11 cellular contexts compared by ENCODE assay signal in genomic region chr5:150510460-150511263, GRCh38. TPM values are rescaled to one million over a fixed set of nuclear protein-coding genes. Genes with fewer than 3 reads are reported as not detected.
A peak's percentile ranks its signal among the peaks of the same experiment; 100 is the strongest.
DNase-seq lines count a peak whose midpoint lies in the region; ATAC-seq, FAIRE-seq and TF ChIP-seq lines count a peak whose summit lies in the region.
"Had no signal": no experiment of that assay in that cellular context is flagged by ENCODE, and none has a peak within 500 bp of the region (broad histone marks: within the 10 kb centered on the region; RNA-seq: fewer than 3 reads in every experiment).

No MANE protein-coding gene starts in this region.

- peak; percentile 50 to 68 (median 62) for ATAC-seq in pancreas
- ATAC-seq in GM21619 (IDR thresholded peaks at IDR 0.05; ENCODE audit: unreplicated experiment) = no peak
- ATAC-seq in HG03378 (IDR thresholded peaks at IDR 0.05; ENCODE audit: unreplicated experiment) = no peak
- ATAC-seq: activated naive CD8-positive, alpha-beta T cell treated with anti-CD3 and anti-CD28 coated beads, Interleukin-2, amount 50 U/mL, for 24 hours had no signal

- FAIRE-seq in pancreas (lab: Jason Lieb, UNC) = no peak

- intact Hi-C loops in pancreas (cut with DNase I) = no loop called here
- intact Hi-C loops in activated T-helper 1 cell treated with anti-CD3 and anti-CD28 coated beads, Interleukin-12 subunit alpha, Interleukin-12 subunit beta, Interleukin-2, Interleukin-4 antibody, amounts not matched to agents 30 ng/mL and 10 ng/mL and 1 ng/mL, durations not matched to agents 14 hours and 24 hours and 36 hours (cut with micrococcal nuclease) = no loop called here

- H3K36me3 Mint-ChIP-seq in activated T-helper 1 cell treated with anti-CD3 and anti-CD28 coated beads, Interleukin-12 subunit alpha, Interleukin-12 subunit beta, Interleukin-2, Interleukin-4 antibody, amounts not matched to agents 30 ng/mL and 10 ng/mL and 1 ng/mL, durations not matched to agents 14 hours and 24 hours and 36 hours (ENCODE audit: low read depth) = no peaks in the 10 kb centered on the region

- H3K4me3 ChIP-seq in BLaER1 = no peak overlapping the region
- H3K4me3 ChIP-seq in pancreas = peak overlapping the region in 1 of 4 donors; percentile 0

- no peaks in the 10 kb centered on the region for H3K36me3 ChIP-seq in BLaER1
- no peaks in the 10 kb centered on the region for H3K36me3 ChIP-seq in pancreas
- H3K36me3 ChIP-seq: WERI-Rb-1 had no signal

- peak overlapping the region; percentile 25 for H3K4me2 ChIP-seq in BLaER1

- WGBS in pancreas, 2 donors = 28 to 31% methylated on average over 12 of the region's 12 CpGs

- H3K4me3 Mint-ChIP-seq in activated T-helper 1 cell treated with anti-CD3 and anti-CD28 coated beads, Interleukin-12 subunit alpha, Interleukin-12 subunit beta, Interleukin-2, Interleukin-4 antibody, amounts not matched to agents 30 ng/mL and 10 ng/mL and 1 ng/mL, durations not matched to agents 14 hours and 24 hours and 36 hours = no peak overlapping the region
- H3K4me3 Mint-ChIP-seq: activated naive CD8-positive, alpha-beta T cell treated with anti-CD3 and anti-CD28 coated beads, Interleukin-2, amount 50 U/mL, for 24 hours had no signal

- H3K4me1 ChIP-seq in BLaER1 (peaks cover 69% of the 10 kb centered on the region), pancreas (peaks cover 82 to 90% (median 82%) of the 10 kb centered on the region in 3 donors)

- H4K20me1 ChIP-seq in BLaER1 = peaks cover 100% of the 10 kb centered on the region

- no peaks in the 10 kb centered on the region for H3K27me3 ChIP-seq in BLaER1
- no peaks in the 10 kb centered on the region for H3K27me3 ChIP-seq in pancreas

- no peak overlapping the region for H3K27ac ChIP-seq in BLaER1
- H3K27ac ChIP-seq in VCaP = peak overlapping the region; percentile 62
- H3K27ac ChIP-seq in pancreas = peak overlapping the region; percentile 18 to 81 (median 67)

- H3K9ac ChIP-seq in BLaER1 = no peak overlapping the region

- no peaks in the 10 kb centered on the region for H3K4me1 Mint-ChIP-seq in activated T-helper 1 cell treated with anti-CD3 and anti-CD28 coated beads, Interleukin-12 subunit alpha, Interleukin-12 subunit beta, Interleukin-2, Interleukin-4 antibody, amounts not matched to agents 30 ng/mL and 10 ng/mL and 1 ng/mL, durations not matched to agents 14 hours and 24 hours and 36 hours (ENCODE audit: low read depth)
- H3K4me1 Mint-ChIP-seq: activated naive CD8-positive, alpha-beta T cell treated with anti-CD3 and anti-CD28 coated beads, Interleukin-2, amount 50 U/mL, for 24 hours had no signal

- H3K9me3 ChIP-seq in BLaER1 (no peaks in the 10 kb centered on the region), pancreas (no peaks in the 10 kb centered on the region)

- DNase-seq in glomerular visceral epithelial cell (ENCODE audit: extremely low spot score) (peak; percentile 61), pancreas (peak in 2 of 6 donors; percentile 73 to 81), NCI-H774 (lab: John Stamatoyannopoulos, UW) (no peak)
- DNase-seq in activated T-helper 1 cell treated with anti-CD3 and anti-CD28 coated beads, Interleukin-12 subunit alpha, Interleukin-12 subunit beta, Interleukin-2, Interleukin-4 antibody, amounts not matched to agents 30 ng/mL and 10 ng/mL and 1 ng/mL, durations not matched to agents 14 hours and 24 hours and 36 hours (ENCODE audit: low spot score) = no peak
- DNase-seq: activated naive CD8-positive, alpha-beta T cell treated with anti-CD3 and anti-CD28 coated beads, Interleukin-2, amount 50 U/mL, for 24 hours; NCI-H510A treated with DMSO at 0.1 percent for 48 hours had no signal

- H3K9me3 Mint-ChIP-seq in activated T-helper 1 cell treated with anti-CD3 and anti-CD28 coated beads, Interleukin-12 subunit alpha, Interleukin-12 subunit beta, Interleukin-2, Interleukin-4 antibody, amounts not matched to agents 30 ng/mL and 10 ng/mL and 1 ng/mL, durations not matched to agents 14 hours and 24 hours and 36 hours = no peaks in the 10 kb centered on the region
- H3K9me3 Mint-ChIP-seq: activated naive CD8-positive, alpha-beta T cell treated with anti-CD3 and anti-CD28 coated beads, Interleukin-2, amount 50 U/mL, for 24 hours had no signal

- TF ChIP-seq CTCF in VCaP (conservative IDR thresholded peaks at IDR 0.05) = no peak
- no peak for TF ChIP-seq CTCF in pancreas (IDR thresholded peaks at IDR 0.05)

- no peak overlapping the region for H3K27ac Mint-ChIP-seq in activated T-helper 1 cell treated with anti-CD3 and anti-CD28 coated beads, Interleukin-12 subunit alpha, Interleukin-12 subunit beta, Interleukin-2, Interleukin-4 antibody, amounts not matched to agents 30 ng/mL and 10 ng/mL and 1 ng/mL, durations not matched to agents 14 hours and 24 hours and 36 hours
- H3K27ac Mint-ChIP-seq: activated naive CD8-positive, alpha-beta T cell treated with anti-CD3 and anti-CD28 coated beads, Interleukin-2, amount 50 U/mL, for 24 hours had no signal

- H3K27me3 Mint-ChIP-seq in activated T-helper 1 cell treated with anti-CD3 and anti-CD28 coated beads, Interleukin-12 subunit alpha, Interleukin-12 subunit beta, Interleukin-2, Interleukin-4 antibody, amounts not matched to agents 30 ng/mL and 10 ng/mL and 1 ng/mL, durations not matched to agents 14 hours and 24 hours and 36 hours (ENCODE audit: insufficient read depth) = no peaks in the 10 kb centered on the region
- H3K27me3 Mint-ChIP-seq: activated naive CD8-positive, alpha-beta T cell treated with anti-CD3 and anti-CD28 coated beads, Interleukin-2, amount 50 U/mL, for 24 hours had no signal

RNA-seq across cellular contexts. Expression of gene NDST1, which starts 2.7 kb away (rescaled TPM):
- 10 to 100 TPM; 35.5 to 57.2 (median 41.0) TPM for total RNA-seq in pancreas
- 10 to 100 TPM in 1 of 2 donors, 1 to 10 TPM in 1; 9.9 to 20.2 TPM for polyA plus RNA-seq in pancreas
- total RNA-seq in activated T-helper 1 cell treated with anti-CD3 and anti-CD28 coated beads, Interleukin-12 subunit alpha, Interleukin-12 subunit beta, Interleukin-2, Interleukin-4 antibody, amounts not matched to agents 30 ng/mL and 10 ng/mL and 1 ng/mL, durations not matched to agents 14 hours and 24 hours and 36 hours = 2.8 and 3.9 TPM in 2 replicates

Comparison
In these comparisons a context has a peak if more than half of its experiments do, and no peak if none do; other contexts are left out.
1. ATAC-seq: peak in pancreas (4 of 4); none in GM21619 (single experiment) and HG03378 (single experiment).